ENCODE assay signal across 1 cellular context in the genomic region with DNA sequence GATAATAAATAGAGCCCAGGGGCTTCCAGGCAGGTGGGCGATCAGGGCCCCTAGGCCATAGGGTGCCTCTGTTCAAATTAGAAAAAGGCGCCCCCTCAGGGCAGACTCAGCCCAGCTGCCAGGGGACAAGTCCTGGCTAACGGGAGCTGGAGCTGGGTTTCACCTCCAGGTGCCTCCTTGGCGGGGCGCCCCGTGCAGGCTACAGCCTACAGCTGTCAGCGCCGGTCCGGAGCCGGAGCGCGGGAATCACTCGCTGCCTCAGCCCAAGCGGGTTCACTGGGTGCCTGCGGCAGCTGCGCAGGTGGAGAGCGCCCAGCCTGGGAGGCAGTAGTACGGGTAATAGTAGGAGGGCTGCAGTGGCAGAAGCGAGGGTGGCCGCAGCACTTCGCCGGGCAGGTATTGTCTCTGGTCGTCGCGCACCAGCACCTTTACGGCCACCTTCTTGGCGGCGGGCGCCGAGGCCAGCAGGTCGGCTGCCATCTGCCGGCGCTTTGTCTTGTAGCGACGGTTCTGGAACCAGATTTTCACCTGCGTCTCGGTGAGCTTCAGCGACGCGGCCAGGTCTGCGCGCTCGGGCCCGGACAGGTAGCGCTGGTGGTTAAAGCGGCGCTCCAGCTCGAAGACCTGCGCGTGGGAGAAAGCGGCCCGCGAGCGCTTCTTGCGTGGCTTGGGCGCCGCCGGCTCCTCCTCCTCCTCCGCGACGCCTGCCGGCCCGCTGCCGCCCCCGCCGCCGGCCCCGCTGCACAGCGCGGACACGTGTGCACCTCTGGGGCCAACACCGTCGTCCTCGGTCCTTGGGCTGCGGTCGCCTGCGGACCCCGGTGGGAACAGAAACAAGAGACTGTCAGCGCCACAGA.
TF ChIP-seq lines count a peak whose summit lies in the region.

No MANE protein-coding gene starts in this region.

TF ChIP-seq in SK-N-SH, 30 proteins besides CTCF, POLR2A, EP300 and RAD21 (continued from another document):
- TF ChIP-seq, protein P1, sequence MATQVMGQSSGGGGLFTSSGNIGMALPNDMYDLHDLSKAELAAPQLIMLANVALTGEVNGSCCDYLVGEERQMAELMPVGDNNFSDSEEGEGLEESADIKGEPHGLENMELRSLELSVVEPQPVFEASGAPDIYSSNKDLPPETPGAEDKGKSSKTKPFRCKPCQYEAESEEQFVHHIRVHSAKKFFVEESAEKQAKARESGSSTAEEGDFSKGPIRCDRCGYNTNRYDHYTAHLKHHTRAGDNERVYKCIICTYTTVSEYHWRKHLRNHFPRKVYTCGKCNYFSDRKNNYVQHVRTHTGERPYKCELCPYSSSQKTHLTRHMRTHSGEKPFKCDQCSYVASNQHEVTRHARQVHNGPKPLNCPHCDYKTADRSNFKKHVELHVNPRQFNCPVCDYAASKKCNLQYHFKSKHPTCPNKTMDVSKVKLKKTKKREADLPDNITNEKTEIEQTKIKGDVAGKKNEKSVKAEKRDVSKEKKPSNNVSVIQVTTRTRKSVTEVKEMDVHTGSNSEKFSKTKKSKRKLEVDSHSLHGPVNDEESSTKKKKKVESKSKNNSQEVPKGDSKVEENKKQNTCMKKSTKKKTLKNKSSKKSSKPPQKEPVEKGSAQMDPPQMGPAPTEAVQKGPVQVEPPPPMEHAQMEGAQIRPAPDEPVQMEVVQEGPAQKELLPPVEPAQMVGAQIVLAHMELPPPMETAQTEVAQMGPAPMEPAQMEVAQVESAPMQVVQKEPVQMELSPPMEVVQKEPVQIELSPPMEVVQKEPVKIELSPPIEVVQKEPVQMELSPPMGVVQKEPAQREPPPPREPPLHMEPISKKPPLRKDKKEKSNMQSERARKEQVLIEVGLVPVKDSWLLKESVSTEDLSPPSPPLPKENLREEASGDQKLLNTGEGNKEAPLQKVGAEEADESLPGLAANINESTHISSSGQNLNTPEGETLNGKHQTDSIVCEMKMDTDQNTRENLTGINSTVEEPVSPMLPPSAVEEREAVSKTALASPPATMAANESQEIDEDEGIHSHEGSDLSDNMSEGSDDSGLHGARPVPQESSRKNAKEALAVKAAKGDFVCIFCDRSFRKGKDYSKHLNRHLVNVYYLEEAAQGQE (IDR thresholded peaks at IDR 0.05; ENCODE audit: low read depth, low read length), result no peak
- TF ChIP-seq, protein P2, sequence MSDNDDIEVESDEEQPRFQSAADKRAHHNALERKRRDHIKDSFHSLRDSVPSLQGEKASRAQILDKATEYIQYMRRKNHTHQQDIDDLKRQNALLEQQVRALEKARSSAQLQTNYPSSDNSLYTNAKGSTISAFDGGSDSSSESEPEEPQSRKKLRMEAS (IDR thresholded peaks at IDR 0.05; ENCODE audit: low read depth), result no peak
- TF ChIP-seq FOSL2 (IDR thresholded peaks at IDR 0.05; ENCODE audit: borderline replicate concordance, low read depth), result no peak
